In genomic region chr2:240428245-240428644, GRCh38 we compare ENCODE assay signal across 16 cellular contexts. TPM values are rescaled to one million over a fixed set of nuclear protein-coding genes. Genes with fewer than 3 reads are reported as not detected.
A peak's percentile ranks its signal among the peaks of the same experiment; 100 is the strongest.
DNase-seq lines count a peak whose midpoint lies in the region; ATAC-seq and TF ChIP-seq lines count a peak whose summit lies in the region.
"Had no signal": no experiment of that assay in that cellular context is flagged by ENCODE, and none has a peak within 500 bp of the region (broad histone marks: within the 10 kb centered on the region; RNA-seq: fewer than 3 reads in every experiment).

No MANE protein-coding gene starts in this region.

- intact Hi-C loops in activated CD4-positive, alpha-beta T cell treated with anti-CD3 and anti-CD28 coated beads for 36 hours (cut with DNase I, micrococcal nuclease), result no loop called here
- intact Hi-C loops in esophagus squamous epithelium (cut with DNase I), result no loop called here

- H3K27me3 Mint-ChIP-seq in activated CD4-positive, alpha-beta T cell treated with anti-CD3 and anti-CD28 coated beads for 36 hours, result peaks cover 17% of the 10 kb centered on the region
- H3K27me3 Mint-ChIP-seq in activated T-cell treated with anti-CD3 and anti-CD28 coated beads, Interleukin-2, amount 50 U/mL, for 72 hours (ENCODE audit: low read depth), result peaks cover 28% of the 10 kb centered on the region

- 80 to 86% methylated on average over 5 of the region's 5 CpGs for WGBS in esophagus squamous epithelium, 2 donors

- H3K27ac ChIP-seq in esophagus squamous epithelium, result no peak overlapping the region
- H3K27ac ChIP-seq: BLaER1 treated with 17β-estradiol and CSF1 and Interleukin-3, amounts not matched to agents 10 nM and 100 nM; GM23248 had no signal

- peaks cover under 1 to 16% (median 6%) of the 10 kb centered on the region in 3 donors for H3K4me1 ChIP-seq in esophagus squamous epithelium

- TF ChIP-seq POLR2A in esophagus squamous epithelium (IDR thresholded peaks at IDR 0.05), result no peak

- no peaks in the 10 kb centered on the region for H3K36me3 ChIP-seq in esophagus squamous epithelium
- H3K36me3 ChIP-seq: BLaER1 treated with 17β-estradiol and CSF1 and Interleukin-3, amounts not matched to agents 10 nM and 100 nM had no signal

- CTCF ChIA-PET in activated CD4-positive, alpha-beta T cell treated with anti-CD3 and anti-CD28 coated beads for 36 hours (lab: Charles Lee), result interaction anchor here (1.2 kb wide), 1 partner anchor 86 kb away, joined by 3 read pairs; no protein-coding TSS in a partner anchor

- no peak overlapping the region for H3K4me3 ChIP-seq in esophagus squamous epithelium
- H3K4me3 ChIP-seq: BLaER1 treated with 17β-estradiol and CSF1 and Interleukin-3, amounts not matched to agents 10 nM and 100 nM; GM23248 had no signal

- no peak for TF ChIP-seq CTCF in esophagus squamous epithelium (IDR thresholded peaks at IDR 0.05)

- H3K4me3 Mint-ChIP-seq in activated CD4-positive, alpha-beta T cell treated with anti-CD3 and anti-CD28 coated beads for 36 hours, result no peak overlapping the region
- peak overlapping the region; percentile 3 to 55 for H3K4me3 Mint-ChIP-seq in activated T-cell treated with anti-CD3 and anti-CD28 coated beads, Interleukin-2, amount 50 U/mL, for 72 hours

- no peaks in the 10 kb centered on the region for H3K9me3 ChIP-seq in esophagus squamous epithelium

- H3K27ac Mint-ChIP-seq in activated CD4-positive, alpha-beta T cell treated with anti-CD3 and anti-CD28 coated beads for 36 hours, result no peak overlapping the region
- no peak overlapping the region for H3K27ac Mint-ChIP-seq in activated T-cell treated with anti-CD3 and anti-CD28 coated beads, Interleukin-2, amount 50 U/mL, for 72 hours

- no peaks in the 10 kb centered on the region for H3K36me3 Mint-ChIP-seq in activated CD4-positive, alpha-beta T cell treated with anti-CD3 and anti-CD28 coated beads for 36 hours (ENCODE audit: low read depth)
- H3K36me3 Mint-ChIP-seq in activated T-cell treated with anti-CD3 and anti-CD28 coated beads, Interleukin-2, amount 50 U/mL, for 72 hours (ENCODE audit: insufficient read depth in 2 of 2), result no peaks in the 10 kb centered on the region

- peaks cover 25% of the 10 kb centered on the region for H3K4me1 Mint-ChIP-seq in activated CD4-positive, alpha-beta T cell treated with anti-CD3 and anti-CD28 coated beads for 36 hours
- H3K4me1 Mint-ChIP-seq in activated T-cell treated with anti-CD3 and anti-CD28 coated beads, Interleukin-2, amount 50 U/mL, for 72 hours (ENCODE audit: low read depth), result peaks cover 26% of the 10 kb centered on the region

- ATAC-seq in activated CD4-positive, alpha-beta T cell treated with anti-CD3 and anti-CD28 coated beads for 36 hours, result peak; percentile 68
- ATAC-seq in activated T-cell treated with anti-CD3 and anti-CD28 coated beads, Interleukin-2, amount 50 U/mL, for 72 hours (replicated peaks in 1 of 2), result peak; percentile 34 to 50
- ATAC-seq in stimulated activated naive CD8-positive, alpha-beta T cell treated with anti-CD3 and anti-CD28 coated beads, Interleukin-15, Interleukin-2, amounts not matched to agents 100 U/mL and 50 U/mL, for 24 hours, result peak; percentile 70
- ATAC-seq: HCT116 had no signal

- peaks cover 0 to 9% (median 0%) of the 10 kb centered on the region in 4 donors for H3K27me3 ChIP-seq in esophagus squamous epithelium
- H3K27me3 ChIP-seq: BLaER1 treated with 17β-estradiol and CSF1 and Interleukin-3, amounts not matched to agents 10 nM and 100 nM had no signal

- DNase-seq in activated CD4-positive, alpha-beta T cell treated with anti-CD3 and anti-CD28 coated beads for 36 hours, result peak; percentile 51
- DNase-seq in activated CD4-positive, alpha-beta T cell treated with anti-CD3 and anti-CD28 coated beads for 1 hour, result no peak
- DNase-seq in activated naive CD4-positive, alpha-beta T cell treated with anti-CD3 and anti-CD28 coated beads, Interleukin-2, amount 50 U/mL, for 16 hours, result peak; percentile 6
- DNase-seq in activated naive CD4-positive, alpha-beta T cell (lab: John Stamatoyannopoulos, UW), result no peak
- no peak for DNase-seq in activated T-cell treated with anti-CD3 and anti-CD28 coated beads, Interleukin-2, amount 50 U/mL, for 72 hours
- DNase-seq in stimulated activated naive CD8-positive, alpha-beta T cell treated with anti-CD3 and anti-CD28 coated beads, Interleukin-15, Interleukin-2, amounts not matched to agents 100 U/mL and 50 U/mL, for 24 hours, result peak; percentile 34
- DNase-seq in stimulated activated CD8-positive, alpha-beta memory T cell treated with anti-CD3 and anti-CD28 coated beads, Interleukin-4, amount 100 ng/mL, for 48 hours, result no peak
- DNase-seq in esophagus squamous epithelium (lab: John Stamatoyannopoulos, UW), result no peak
- DNase-seq: 8988T, EL, GM23248, NCI-H1436, NCI-H2227 treated with DMSO at 0.1 percent for 48 hours, NCI-H526 had no signal

- POLR2A ChIA-PET in activated CD4-positive, alpha-beta T cell treated with anti-CD3 and anti-CD28 coated beads for 36 hours (lab: Charles Lee), result no interaction called here

- no peaks in the 10 kb centered on the region for H3K9me3 Mint-ChIP-seq in activated CD4-positive, alpha-beta T cell treated with anti-CD3 and anti-CD28 coated beads for 36 hours (ENCODE audit: low read depth)
- peaks cover 1 to 9% of the 10 kb centered on the region in 2 donors for H3K9me3 Mint-ChIP-seq in activated T-cell treated with anti-CD3 and anti-CD28 coated beads, Interleukin-2, amount 50 U/mL, for 72 hours

RNA-seq across cellular contexts. Expression of gene GPC1, which starts 7.2 kb away (rescaled TPM):
- 1 to 10 TPM; 1.7 to 2.0 TPM for total RNA-seq in activated CD4-positive, alpha-beta T cell treated with anti-CD3 and anti-CD28 coated beads for 36 hours
- 1 to 10 TPM; 3.2 to 3.6 TPM for total RNA-seq in activated T-cell treated with anti-CD3 and anti-CD28 coated beads, Interleukin-2, amount 50 U/mL, for 72 hours
- total RNA-seq in esophagus squamous epithelium, result 100 to 1,000 TPM in 1 of 4 donors, 10 to 100 TPM in 3; 59.3 to 129 (median 78.6) TPM

Comparison
In these comparisons a context has a peak if more than half of its experiments do, and no peak if none do; other contexts are left out.
1. DNase-seq: peak in activated CD4-positive, alpha-beta T cell treated with anti-CD3 and anti-CD28 coated beads for 36 hours (single experiment), activated naive CD4-positive, alpha-beta T cell treated with anti-CD3 and anti-CD28 coated beads, Interleukin-2, amount 50 U/mL, for 16 hours (single experiment) and stimulated activated naive CD8-positive, alpha-beta T cell treated with anti-CD3 and anti-CD28 coated beads, Interleukin-15, Interleukin-2, amounts not matched to agents 100 U/mL and 50 U/mL, for 24 hours (single experiment); none in activated CD4-positive, alpha-beta T cell treated with anti-CD3 and anti-CD28 coated beads for 1 hour (single experiment), activated naive CD4-positive, alpha-beta T cell (0 of 4), activated T-cell treated with anti-CD3 and anti-CD28 coated beads, Interleukin-2, amount 50 U/mL, for 72 hours (0 of 2), stimulated activated CD8-positive, alpha-beta memory T cell treated with anti-CD3 and anti-CD28 coated beads, Interleukin-4, amount 100 ng/mL, for 48 hours (single experiment) and esophagus squamous epithelium (single experiment).
2. RNA of gene GPC1, which starts 7.2 kb away (total RNA-seq): 59.3 to 129 TPM in esophagus squamous epithelium; 3.2 to 3.6 TPM in activated T-cell treated with anti-CD3 and anti-CD28 coated beads, Interleukin-2, amount 50 U/mL, for 72 hours and 1.7 to 2.0 TPM in activated CD4-positive, alpha-beta T cell treated with anti-CD3 and anti-CD28 coated beads for 36 hours; every median in the first group is over 10 times any median in the second.
3. Peak in every context shown above with its lines, with median percentiles within 50 percentile points of each other: ATAC-seq.